ENCODE assay signal across 1 cellular context in genomic region chr17:78769200-78769773, GRCh38.
A peak's percentile ranks its signal among the peaks of the same experiment; 100 is the strongest.
TF ChIP-seq lines count a peak whose summit lies in the region.

No MANE protein-coding gene starts in this region.

TF ChIP-seq in GM12878, 131 proteins besides CTCF, POLR2A, EP300 and RAD21:
- no peak for TF ChIP-seq ZBTB33 (IDR thresholded peaks at IDR 0.05)
- TF ChIP-seq YY1 (IDR thresholded peaks at IDR 0.05; ENCODE audit: low read depth, low read length), result 0 out of 2 replicates have a peak, but pooled peaks have one; percentile 16
- TF ChIP-seq SMAD1 (IDR thresholded peaks at IDR 0.05; ENCODE audit: low read depth, partially characterized antibody), result peak; percentile 27
- TF ChIP-seq MTA3 (IDR thresholded peaks at IDR 0.05; ENCODE audit: borderline replicate concordance, low read length), result 0 out of 2 replicates have a peak, but pooled peaks have one; percentile 18
- 0 out of 2 replicates have a peak, but pooled peaks have one; percentile 63 for TF ChIP-seq WRNIP1 (IDR thresholded peaks at IDR 0.05; ENCODE audit: borderline replicate concordance, low read depth, low read length)
- TF ChIP-seq KDM1A (IDR thresholded peaks at IDR 0.05; ENCODE audit: borderline replicate concordance), result no peak
- TF ChIP-seq POLR2AphosphoS5 (IDR thresholded peaks at IDR 0.05; ENCODE audit: low read length), result 0 out of 2 replicates have a peak, but pooled peaks have one; percentile 17
